9 cellular contexts compared by ENCODE assay signal in genomic region chr17:40251576-40251975, GRCh38. TPM values are rescaled to one million over a fixed set of nuclear protein-coding genes. Genes with fewer than 3 reads are reported as not detected.
A peak's percentile ranks its signal among the peaks of the same experiment; 100 is the strongest.
DNase-seq lines count a peak whose midpoint lies in the region; ATAC-seq and TF ChIP-seq lines count a peak whose summit lies in the region.
"Had no signal": no experiment of that assay in that cellular context is flagged by ENCODE, and none has a peak within 500 bp of the region (broad histone marks: within the 10 kb centered on the region; RNA-seq: fewer than 3 reads in every experiment).

No MANE protein-coding gene starts in this region.

- no peaks in the 10 kb centered on the region for H4K20me1 ChIP-seq in fibroblast of lung (ENCODE audit: control insufficient read depth, extremely low read depth, insufficient read depth, low read length)

- no peak for ATAC-seq in GM18909 (IDR thresholded peaks at IDR 0.05; ENCODE audit: poor library complexity, unreplicated experiment)
- no peak for ATAC-seq in GM18907 (IDR thresholded peaks at IDR 0.05; ENCODE audit: unreplicated experiment)

- no peak overlapping the region for H3K4me2 ChIP-seq in fibroblast of lung (ENCODE audit: extremely low read depth, insufficient read depth, low read length)

- DNase-seq in GM04503 (ENCODE audit: low read depth) (peak; percentile 94), RKO (ENCODE audit: low spot score) (peak; percentile 74), fibroblast of lung (ENCODE audit: low read depth in 2 of 2) (peak; percentile 77 to 89), renal cortical epithelial cell (ENCODE audit: low read depth) (peak; percentile 89), NCI-H1930 (lab: John Stamatoyannopoulos, UW) (no peak), NCI-H2227 treated with DMSO at 0.1 percent for 48 hours (lab: John Stamatoyannopoulos, UW) (no peak)
- DNase-seq: NCI-H446 had no signal

- H3K9ac ChIP-seq in fibroblast of lung (ENCODE audit: insufficient read depth, low read length) = no peak overlapping the region

- H3K27ac ChIP-seq in fibroblast of lung (ENCODE audit: insufficient read depth, low read length) = peak overlapping the region; percentile 46

- peaks cover 19% of the 10 kb centered on the region for H3K79me2 ChIP-seq in fibroblast of lung (ENCODE audit: control insufficient read depth, insufficient read depth, low read length)

- peaks cover under 1% of the 10 kb centered on the region for H3K36me3 ChIP-seq in fibroblast of lung (ENCODE audit: control insufficient read depth, insufficient read depth, low read length)

- H3K4me1 ChIP-seq in fibroblast of lung (ENCODE audit: control insufficient read depth, extremely low read depth, insufficient read depth, low read length) = peaks cover 6% of the 10 kb centered on the region

- no peak overlapping the region for H2AFZ ChIP-seq in fibroblast of lung (ENCODE audit: low read length)

- no peak for TF ChIP-seq CTCF in fibroblast of lung (conservative IDR thresholded peaks at IDR 0.05 in 1 of 2, IDR thresholded peaks at IDR 0.05 in 1 of 2; ENCODE audit: low read depth in 1 of 2, low read length in 2 of 2)

- no peak overlapping the region for H3K4me3 ChIP-seq in fibroblast of lung (replicated peaks in 1 of 4; ENCODE audit: control extremely low read depth in 1 of 4, insufficient read depth in 1 of 4, low read depth in 3 of 4, low read length in 4 of 4)

- no peaks in the 10 kb centered on the region for H3K27me3 ChIP-seq in fibroblast of lung (ENCODE audit: control insufficient read depth, insufficient read depth, low read length)

- H3K9me3 ChIP-seq in fibroblast of lung (ENCODE audit: control insufficient read depth, insufficient read depth, low read depth, low read length) = no peaks in the 10 kb centered on the region

RNA-seq across cellular contexts. Expression of gene WIPF2, which starts 32.5 kb away (rescaled TPM):
- total RNA-seq in fibroblast of lung (4.6 and 7.6 TPM in 2 replicates), renal cortical epithelial cell (9.6 and 24.5 TPM in 2 replicates)
- 9.1 and 11.1 TPM in 2 replicates for polyA plus RNA-seq in fibroblast of lung
- polyA plus RNA-seq in fibroblast of lung (2012) = 19.8 and 23.5 TPM in 2 replicates
- polyA minus RNA-seq in fibroblast of lung (ENCODE audit: low replicate concordance) = 13.3 and 31.0 TPM in 2 replicates

RNA-seq across cellular contexts. Expression of gene CDC6, which starts 36.1 kb away (rescaled TPM):
- 1.3 and 4.5 TPM in 2 replicates for total RNA-seq in fibroblast of lung
- 16.3 and 45.4 TPM in 2 replicates for polyA plus RNA-seq in fibroblast of lung
- 9.1 and 27.8 TPM in 2 replicates for polyA plus RNA-seq in fibroblast of lung (2012)
- 2.0 and 6.4 TPM in 2 replicates for polyA minus RNA-seq in fibroblast of lung (ENCODE audit: low replicate concordance)
- total RNA-seq in renal cortical epithelial cell = 2.6 and 19.1 TPM in 2 replicates

RNA-seq across cellular contexts. Expression of gene RARA, which starts 57.4 kb away (rescaled TPM):
- total RNA-seq in fibroblast of lung (7.8 and 10.5 TPM in 2 replicates), renal cortical epithelial cell (3.5 and 18.5 TPM in 2 replicates)
- 7.0 and 7.6 TPM in 2 replicates for polyA plus RNA-seq in fibroblast of lung
- polyA plus RNA-seq in fibroblast of lung (2012) = 27.6 and 29.8 TPM in 2 replicates
- polyA minus RNA-seq in fibroblast of lung (ENCODE audit: low replicate concordance) = 39.2 and 44.6 TPM in 2 replicates

Comparison
In these comparisons a context has a peak if more than half of its experiments do, and no peak if none do; other contexts are left out.
1. DNase-seq: peak in GM04503 (single experiment), RKO (single experiment), fibroblast of lung (2 of 2) and renal cortical epithelial cell (single experiment); none in NCI-H1930 (0 of 2) and NCI-H2227 treated with DMSO at 0.1 percent for 48 hours (single experiment).